10 cellular contexts compared by ENCODE assay signal in the genomic region with DNA sequence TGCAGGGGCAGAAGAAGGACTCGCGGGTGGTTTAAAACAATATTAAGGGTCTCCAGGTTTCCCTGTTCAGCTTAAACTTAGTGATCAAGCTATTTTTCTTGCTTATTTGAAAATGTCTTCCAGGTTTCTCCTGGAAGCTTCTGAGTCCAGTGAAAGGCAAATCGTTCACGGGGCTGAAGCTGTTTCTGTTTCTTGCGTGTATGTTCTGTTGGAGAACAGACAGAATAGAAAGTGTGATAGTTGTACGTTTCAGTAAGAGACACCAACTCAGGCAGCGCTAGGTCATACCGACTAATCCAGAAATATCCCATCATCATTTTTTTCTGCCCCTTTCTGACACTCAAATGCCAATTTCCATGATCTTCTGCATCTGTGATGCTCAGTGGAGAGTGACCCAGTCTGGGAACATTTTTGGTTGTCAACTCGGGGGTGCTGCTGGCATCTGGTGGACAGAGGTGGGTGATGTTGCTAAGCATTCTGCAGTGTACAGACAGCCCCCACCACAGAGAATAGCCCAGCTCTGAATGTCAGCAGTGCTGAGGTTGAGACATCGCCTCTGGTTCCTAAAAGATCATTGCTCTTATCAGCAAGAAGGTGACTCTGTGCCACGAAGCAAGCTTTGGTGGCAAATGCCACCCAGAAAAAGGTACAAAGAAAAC. TPM values are rescaled to one million over a fixed set of nuclear protein-coding genes. Genes with fewer than 3 reads are reported as not detected.
DNase-seq lines count a peak whose midpoint lies in the region; ATAC-seq, FAIRE-seq and TF ChIP-seq lines count a peak whose summit lies in the region.
"Had no signal": no experiment of that assay in that cellular context is flagged by ENCODE, and none has a peak within 500 bp of the region (broad histone marks: within the 10 kb centered on the region; RNA-seq: fewer than 3 reads in every experiment).

No MANE protein-coding gene starts in this region.

- H3K36me3 Mint-ChIP-seq in activated CD4-positive, alpha-beta T cell treated with anti-CD3 and anti-CD28 coated beads, Interleukin-2, amount 10 ng/mL, durations not matched to agents 7 days and 5 days (ENCODE audit: low read depth) = peaks cover 47% of the 10 kb centered on the region

- WGBS in esophagus squamous epithelium, 2 donors = 46 to 49% methylated on average over 11 of the region's 11 CpGs
- WGBS in small intestine, 3 donors = 37 to 41% (median 41%) methylated on average over 11 of the region's 11 CpGs

- H3K36me3 ChIP-seq in esophagus squamous epithelium = peaks cover 0 to 22% (median 0%) of the 10 kb centered on the region in 3 donors
- H3K36me3 ChIP-seq in small intestine (ENCODE audit: control insufficient read depth in 2 of 2, insufficient read depth in 2 of 2, low read length in 2 of 2) = no peaks in the 10 kb centered on the region

- peaks cover 8% of the 10 kb centered on the region for H3K27me3 Mint-ChIP-seq in activated CD4-positive, alpha-beta T cell treated with anti-CD3 and anti-CD28 coated beads, Interleukin-2, amount 10 ng/mL, durations not matched to agents 7 days and 5 days
- peaks cover 54% of the 10 kb centered on the region for H3K27me3 Mint-ChIP-seq in stimulated activated naive CD8-positive, alpha-beta T cell treated with anti-CD3 and anti-CD28 coated beads, Interleukin-15, amount 100 ng/mL, for 72 hours

- no peak for TF ChIP-seq CTCF in esophagus squamous epithelium (IDR thresholded peaks at IDR 0.05)

- ATAC-seq in stimulated activated naive CD8-positive, alpha-beta T cell treated with anti-CD3 and anti-CD28 coated beads, Interleukin-15, amount 100 ng/mL, for 72 hours = no peak
- ATAC-seq in HG02852 (IDR thresholded peaks at IDR 0.05; ENCODE audit: unreplicated experiment) = no peak
- no peak for ATAC-seq in HG03378 (IDR thresholded peaks at IDR 0.05; ENCODE audit: unreplicated experiment)
- ATAC-seq: A549 had no signal

- peak overlapping the region; percentile 100 for H3K4me3 Mint-ChIP-seq in activated CD4-positive, alpha-beta T cell treated with anti-CD3 and anti-CD28 coated beads, Interleukin-2, amount 10 ng/mL, durations not matched to agents 7 days and 5 days
- peak overlapping the region; percentile 74 to 79 for H3K4me3 Mint-ChIP-seq in stimulated activated naive CD8-positive, alpha-beta T cell treated with anti-CD3 and anti-CD28 coated beads, Interleukin-15, amount 100 ng/mL, for 72 hours

- H3K27me3 ChIP-seq in esophagus squamous epithelium = peaks cover 0 to 16% (median 0%) of the 10 kb centered on the region in 4 donors
- H3K27me3 ChIP-seq in small intestine (ENCODE audit: control insufficient read depth in 2 of 2, insufficient read depth in 2 of 2, low read length in 2 of 2) = peaks cover 0 to 12% of the 10 kb centered on the region in 2 donors

- POLR2A ChIA-PET in activated CD4-positive, alpha-beta T cell treated with anti-CD3 and anti-CD28 coated beads, Interleukin-2, amount 10 ng/mL, durations not matched to agents 7 days and 5 days (lab: Charles Lee) = interaction anchor here (0.6 to 5.4 kb wide), 9 partner anchors 10 to 328 kb away, joined by 3 to 50 read pairs (median 6); partner anchors contain the start of gene CALR3

- peak overlapping the region; percentile 89 to 96 (median 94) for H3K27ac ChIP-seq in esophagus squamous epithelium
- peak overlapping the region in 1 of 2 donors; percentile 80 for H3K27ac ChIP-seq in small intestine (ENCODE audit: low read depth in 1 of 2, low read length in 1 of 2)
- H3K27ac ChIP-seq: A549 had no signal

- no peaks in the 10 kb centered on the region for H3K9me3 Mint-ChIP-seq in activated CD4-positive, alpha-beta T cell treated with anti-CD3 and anti-CD28 coated beads, Interleukin-2, amount 10 ng/mL, durations not matched to agents 7 days and 5 days
- no peaks in the 10 kb centered on the region for H3K9me3 Mint-ChIP-seq in stimulated activated naive CD8-positive, alpha-beta T cell treated with anti-CD3 and anti-CD28 coated beads, Interleukin-15, amount 100 ng/mL, for 72 hours

- DNase-seq in DMS53 (lab: John Stamatoyannopoulos, UW) (peak; percentile 34), DMS53 treated with DMSO at 0.1 percent for 48 hours (lab: John Stamatoyannopoulos, UW; ENCODE audit: unreplicated experiment) (no peak), esophagus squamous epithelium (lab: John Stamatoyannopoulos, UW) (no peak), small intestine (no peak)
- peak; percentile 58 for DNase-seq in activated CD4-positive, alpha-beta T cell treated with anti-CD3 and anti-CD28 coated beads, Interleukin-2, amount 10 ng/mL, durations not matched to agents 7 days and 5 days
- DNase-seq in stimulated activated naive CD8-positive, alpha-beta T cell treated with anti-CD3 and anti-CD28 coated beads, Interleukin-15, amount 100 ng/mL, for 72 hours = peak in 1 of 2 donors; percentile 17

- H3K4me1 ChIP-seq in esophagus squamous epithelium (peaks cover 19 to 67% (median 21%) of the 10 kb centered on the region in 3 donors), small intestine (ENCODE audit: control insufficient read depth in 2 of 2, insufficient read depth in 1 of 2, low read depth in 1 of 2, low read length in 1 of 2) (peaks cover 0 to 3% of the 10 kb centered on the region in 2 donors)

- intact Hi-C loops in esophagus squamous epithelium (cut with DNase I) = no loop called here

- FAIRE-seq in small intestine (lab: Jason Lieb, UNC) = no peak
- FAIRE-seq: A549, TTC549 had no signal

- CTCF ChIA-PET in activated CD4-positive, alpha-beta T cell treated with anti-CD3 and anti-CD28 coated beads, Interleukin-2, amount 10 ng/mL, durations not matched to agents 7 days and 5 days (lab: Charles Lee) = interaction anchor here (0.7 to 2.9 kb wide), 13 partner anchors 9 to 131 kb away, joined by 3 to 15 read pairs (median 5); partner anchors contain the start of gene AP1M1

- H3K9me3 ChIP-seq in esophagus squamous epithelium = no peaks in the 10 kb centered on the region
- H3K9me3 ChIP-seq in small intestine (ENCODE audit: control insufficient read depth, low read depth) = no peaks in the 10 kb centered on the region
- H3K9me3 ChIP-seq: A549 had no signal

- H3K27ac Mint-ChIP-seq in activated CD4-positive, alpha-beta T cell treated with anti-CD3 and anti-CD28 coated beads, Interleukin-2, amount 10 ng/mL, durations not matched to agents 7 days and 5 days = peak overlapping the region; percentile 99
- no peak overlapping the region for H3K27ac Mint-ChIP-seq in stimulated activated naive CD8-positive, alpha-beta T cell treated with anti-CD3 and anti-CD28 coated beads, Interleukin-15, amount 100 ng/mL, for 72 hours

- H3K4me3 ChIP-seq in esophagus squamous epithelium (peak overlapping the region in 3 of 4 donors; percentile 57 to 91 (median 74)), small intestine (ENCODE audit: low read depth in 1 of 2, low read length in 2 of 2) (no peak overlapping the region)
- H3K4me3 ChIP-seq: A549 had no signal

- TF ChIP-seq POLR2A in esophagus squamous epithelium (IDR thresholded peaks at IDR 0.05) = no peak

- peaks cover 52% of the 10 kb centered on the region for H3K4me1 Mint-ChIP-seq in activated CD4-positive, alpha-beta T cell treated with anti-CD3 and anti-CD28 coated beads, Interleukin-2, amount 10 ng/mL, durations not matched to agents 7 days and 5 days
- H3K4me1 Mint-ChIP-seq in stimulated activated naive CD8-positive, alpha-beta T cell treated with anti-CD3 and anti-CD28 coated beads, Interleukin-15, amount 100 ng/mL, for 72 hours = peaks cover 64% of the 10 kb centered on the region

RNA-seq across cellular contexts. Expression of gene KLF2, which starts 4.3 kb away (rescaled TPM):
- 100 to 1,000 TPM; 253 to 255 TPM for total RNA-seq in activated CD4-positive, alpha-beta T cell treated with anti-CD3 and anti-CD28 coated beads, Interleukin-2, amount 10 ng/mL, durations not matched to agents 7 days and 5 days
- total RNA-seq in esophagus squamous epithelium = 10 to 100 TPM in 1 of 4 donors, 1 to 10 TPM in 3; 4.2 to 11.4 (median 8.0) TPM
- polyA plus RNA-seq in small intestine = 10 to 100 TPM in 1 of 3 donors, 1 to 10 TPM in 2; 1.1 to 25.4 (median 3.8) TPM

Comparison
In these comparisons a context has a peak if more than half of its experiments do, and no peak if none do; other contexts are left out.
1. DNase-seq: peak in DMS53 (single experiment) and activated CD4-positive, alpha-beta T cell treated with anti-CD3 and anti-CD28 coated beads, Interleukin-2, amount 10 ng/mL, durations not matched to agents 7 days and 5 days (single experiment); none in DMS53 treated with DMSO at 0.1 percent for 48 hours (single experiment), esophagus squamous epithelium (single experiment) and small intestine (single experiment).
2. H3K4me3 ChIP-seq: peak in esophagus squamous epithelium (3 of 4); none in small intestine (0 of 2).
3. RNA of gene KLF2, which starts 4.3 kb away (total RNA-seq): 253 to 255 TPM in activated CD4-positive, alpha-beta T cell treated with anti-CD3 and anti-CD28 coated beads, Interleukin-2, amount 10 ng/mL, durations not matched to agents 7 days and 5 days; 4.2 to 11.4 TPM in esophagus squamous epithelium; every median in the first group is over 10 times any median in the second.